Comparison of ENCODE assay signal across 10 cellular contexts in the genomic region with DNA sequence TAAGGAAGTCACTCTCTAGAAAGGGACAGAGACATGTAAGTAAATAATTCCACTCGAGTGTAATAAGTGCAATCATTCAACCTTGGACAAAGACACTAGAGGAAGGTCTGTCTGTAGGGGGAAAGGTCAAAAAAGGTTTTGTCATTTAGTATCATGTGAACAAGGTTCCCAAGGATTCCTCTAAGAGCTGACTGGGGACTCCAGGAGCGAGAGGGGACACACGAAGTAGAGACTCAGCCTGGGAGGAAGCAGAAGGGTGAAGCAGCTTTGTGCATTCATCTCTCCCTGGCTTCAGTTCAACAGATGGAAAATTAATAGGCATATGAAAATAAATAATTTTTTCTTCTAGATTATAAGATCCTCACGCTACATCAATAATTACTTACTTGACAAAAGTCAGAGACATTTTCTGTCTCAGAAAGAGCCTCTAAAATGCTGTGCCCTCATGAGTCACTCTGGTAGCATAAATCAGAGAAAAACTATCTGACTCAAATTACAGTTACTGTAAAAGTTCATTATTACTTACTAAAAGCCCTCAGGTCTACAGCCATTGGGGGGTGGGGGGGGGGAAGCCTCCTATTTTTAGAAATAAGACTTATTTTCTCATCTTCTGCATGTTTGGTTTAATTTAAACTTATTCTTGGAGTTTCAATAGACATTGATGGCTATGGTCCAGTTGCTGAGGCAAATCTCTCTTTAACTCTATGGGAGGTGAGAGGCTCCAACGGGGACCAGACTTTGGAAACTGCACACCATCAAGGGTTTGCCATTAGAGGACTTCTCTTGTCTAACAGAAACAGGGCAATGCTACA.
DNase-seq lines count a peak whose midpoint lies in the region; FAIRE-seq and TF ChIP-seq lines count a peak whose summit lies in the region.
"Had no signal": no experiment of that assay in that cellular context is flagged by ENCODE, and none has a peak within 500 bp of the region (broad histone marks: within the 10 kb centered on the region; RNA-seq: fewer than 3 reads in every experiment).

No MANE protein-coding gene starts in this region.

- H3K27ac ChIP-seq in keratinocyte (ENCODE audit: control insufficient read depth, insufficient read depth, low read length) = peak overlapping the region; percentile 79
- peak overlapping the region; percentile 49 to 91 (median 78) for H3K27ac ChIP-seq in tibial nerve
- H3K27ac ChIP-seq: BLaER1 had no signal

- H3K27me3 ChIP-seq in keratinocyte (ENCODE audit: control insufficient read depth, extremely low read depth, insufficient read depth, low read length) (no peaks in the 10 kb centered on the region), tibial nerve (no peaks in the 10 kb centered on the region)
- H3K27me3 ChIP-seq: BLaER1 had no signal

- H3K36me3 Mint-ChIP-seq in activated naive CD4-positive, alpha-beta T cell treated with anti-CD3 and anti-CD28 coated beads for 36 hours (ENCODE audit: low read depth) = peaks cover 9% of the 10 kb centered on the region

- peak overlapping the region; percentile 61 for H3K9ac ChIP-seq in keratinocyte (ENCODE audit: control insufficient read depth, extremely low read depth, insufficient read depth, low read length)
- H3K9ac ChIP-seq: BLaER1 had no signal

- no peak for TF ChIP-seq POLR2A in tibial nerve (IDR thresholded peaks at IDR 0.05)

- no peak for DNase-seq in activated naive CD4-positive, alpha-beta T cell treated with anti-CD3 and anti-CD28 coated beads for 36 hours
- no peak for DNase-seq in activated naive CD4-positive, alpha-beta T cell treated with anti-CD3 and anti-CD28 coated beads, Interleukin-2, amount 50 U/mL, for 16 hours
- peak; percentile 52 for DNase-seq in activated CD8-positive, alpha-beta memory T cell treated with anti-CD3 and anti-CD28 coated beads, Interleukin-2, amount 50 U/mL, for 48 hours
- DNase-seq in keratinocyte (ENCODE audit: low read depth, low spot score) = no peak
- no peak for DNase-seq in tibial nerve (ENCODE audit: low spot score in 2 of 2)
- DNase-seq in NCI-H1436 treated with DMSO at 0.1 percent for 48 hours (lab: John Stamatoyannopoulos, UW) = no peak
- DNase-seq in NCI-H128 (lab: John Stamatoyannopoulos, UW; ENCODE audit: unreplicated experiment) = no peak
- no peak for DNase-seq in OCI-M1 (lab: John Stamatoyannopoulos, UW)
- DNase-seq: activated gamma-delta T cell treated with Interleukin-2 at 50 U/mL for 16 hours had no signal

- H3K36me3 ChIP-seq in keratinocyte (ENCODE audit: control insufficient read depth in 2 of 2, extremely low read depth in 1 of 2, insufficient read depth in 2 of 2, low read length in 2 of 2) = no peaks in the 10 kb centered on the region
- H3K36me3 ChIP-seq in tibial nerve = no peaks in the 10 kb centered on the region
- H3K36me3 ChIP-seq: BLaER1 had no signal

- TF ChIP-seq CTCF in keratinocyte (optimal IDR thresholded peaks at IDR 0.05 in 1 of 3, IDR thresholded peaks at IDR 0.05 in 1 of 3, conservative IDR thresholded peaks at IDR 0.05 in 1 of 3; ENCODE audit: extremely low read depth in 1 of 3, insufficient read depth in 2 of 3, low read length in 3 of 3) (no peak), tibial nerve (IDR thresholded peaks at IDR 0.05) (no peak)

- intact Hi-C loops in activated naive CD4-positive, alpha-beta T cell treated with anti-CD3 and anti-CD28 coated beads for 36 hours (cut with micrococcal nuclease) = loop anchor here (1.0 kb wide), 5 partner anchors 12 to 99 kb away; no protein-coding TSS in a partner anchor

- H3K9me3 Mint-ChIP-seq in activated naive CD4-positive, alpha-beta T cell treated with anti-CD3 and anti-CD28 coated beads for 36 hours = no peaks in the 10 kb centered on the region

- H3K9me3 ChIP-seq in keratinocyte (ENCODE audit: control insufficient read depth, low read depth, low read length) = no peaks in the 10 kb centered on the region
- H3K9me3 ChIP-seq in tibial nerve = no peaks in the 10 kb centered on the region
- H3K9me3 ChIP-seq: BLaER1 had no signal

- H3K4me3 ChIP-seq in keratinocyte (ENCODE audit: control insufficient read depth in 2 of 3, extremely low read depth in 1 of 3, insufficient read depth in 2 of 3, low read depth in 1 of 3, low read length in 3 of 3) (no peak overlapping the region), tibial nerve (no peak overlapping the region)
- H3K4me3 ChIP-seq: BLaER1 had no signal

- WGBS in tibial nerve, 2 donors = 32 to 43% methylated on average over 5 of the region's 5 CpGs

- no peak for TF ChIP-seq EP300 in tibial nerve (IDR thresholded peaks at IDR 0.05)

- dilution Hi-C loops in keratinocyte (cut with MboI; ENCODE audit: extremely low pct_ligation_motif_present, low sequenced_read_pairs) = no loop called here

- H3K4me1 Mint-ChIP-seq in activated naive CD4-positive, alpha-beta T cell treated with anti-CD3 and anti-CD28 coated beads for 36 hours (ENCODE audit: low read depth) = peaks cover 91% of the 10 kb centered on the region

- H3K9me1 ChIP-seq in keratinocyte (ENCODE audit: control insufficient read depth, extremely low read depth, insufficient read depth, low read length) = no peaks in the 10 kb centered on the region

- peaks cover 9% of the 10 kb centered on the region for H3K79me2 ChIP-seq in keratinocyte (ENCODE audit: control insufficient read depth, insufficient read depth, low read length)

- H3K4me2 ChIP-seq in keratinocyte (ENCODE audit: control insufficient read depth, extremely low read depth, insufficient read depth, low read depth, low read length) = peak overlapping the region; percentile 67
- H3K4me2 ChIP-seq: BLaER1 had no signal

- CTCF ChIA-PET in activated naive CD4-positive, alpha-beta T cell treated with anti-CD3 and anti-CD28 coated beads for 36 hours (lab: Charles Lee) = interaction anchor here (1.1 to 3.0 kb wide), 9 partner anchors 12 to 112 kb away, joined by 3 to 10 read pairs (median 5); no protein-coding TSS in a partner anchor

- FAIRE-seq in keratinocyte (lab: Jason Lieb, UNC) = no peak

- H2AFZ ChIP-seq in keratinocyte (ENCODE audit: control insufficient read depth, low read length) = no peak overlapping the region

- H3K4me1 ChIP-seq in keratinocyte (ENCODE audit: control insufficient read depth, extremely low read depth, insufficient read depth, low read length) = peaks cover 60% of the 10 kb centered on the region
- H3K4me1 ChIP-seq in tibial nerve = peaks cover 5 to 90% (median 64%) of the 10 kb centered on the region in 4 donors

- no peaks in the 10 kb centered on the region for H4K20me1 ChIP-seq in keratinocyte (ENCODE audit: control insufficient read depth, extremely low read depth, insufficient read depth, low read length)

- peak overlapping the region; percentile 91 for H3K27ac Mint-ChIP-seq in activated naive CD4-positive, alpha-beta T cell treated with anti-CD3 and anti-CD28 coated beads for 36 hours

- peak overlapping the region; percentile 58 for H3K4me3 Mint-ChIP-seq in activated naive CD4-positive, alpha-beta T cell treated with anti-CD3 and anti-CD28 coated beads for 36 hours

- no peaks in the 10 kb centered on the region for H3K27me3 Mint-ChIP-seq in activated naive CD4-positive, alpha-beta T cell treated with anti-CD3 and anti-CD28 coated beads for 36 hours (ENCODE audit: low read depth)
